ENCODE assay signal across 10 cellular contexts in genomic region chr11:13318498-13319295, GRCh38.
DNase-seq lines count a peak whose midpoint lies in the region; ATAC-seq and TF ChIP-seq lines count a peak whose summit lies in the region.
"Had no signal": no experiment of that assay in that cellular context is flagged by ENCODE, and none has a peak within 500 bp of the region (broad histone marks: within the 10 kb centered on the region; RNA-seq: fewer than 3 reads in every experiment).

No MANE protein-coding gene starts in this region.

- no peaks in the 10 kb centered on the region for H3K27me3 ChIP-seq in GM06990 (replicated peaks; ENCODE audit: control insufficient read depth, insufficient read depth, low read length)
- H3K27me3 ChIP-seq: adrenal gland had no signal

- ATAC-seq in GM19372 (IDR thresholded peaks at IDR 0.05; ENCODE audit: low read depth, unreplicated experiment) (peak; percentile 81), HG03135 (IDR thresholded peaks at IDR 0.05; ENCODE audit: unreplicated experiment) (peak; percentile 88)

- no peaks in the 10 kb centered on the region for H3K36me3 ChIP-seq in GM06990 (ENCODE audit: control insufficient read depth, insufficient read depth, low read length)
- H3K36me3 ChIP-seq: adrenal gland had no signal

- H3K4me3 ChIP-seq in GM06990 (replicated peaks; ENCODE audit: low read depth, low read length) (peak overlapping the region; percentile 24; the same call in 1 of the 2 replicates), choroid plexus epithelial cell (ENCODE audit: low read depth, low read length) (no peak overlapping the region)

- no peak for TF ChIP-seq CTCF in GM06990 (IDR thresholded peaks at IDR 0.05; ENCODE audit: insufficient read depth, low read length, poor library complexity, severe bottlenecking)
- no peak for TF ChIP-seq CTCF in choroid plexus epithelial cell (conservative IDR thresholded peaks at IDR 0.05; ENCODE audit: low read depth, low read length)

- no peak for DNase-seq in GM06990 (ENCODE audit: extremely low read depth, insufficient read length)
- DNase-seq in choroid plexus epithelial cell (ENCODE audit: low read depth): peak; percentile 39
- no peak for DNase-seq in NK-92 treated with Interleukin-12 subunit alpha and Interleukin-12 subunit beta, amount 100 ng/mL, for 24 hours (lab: John Stamatoyannopoulos, UW)
- no peak for DNase-seq in COLO829 (ENCODE audit: low spot score)
- DNase-seq in HPDE6-E6E7 (ENCODE audit: extremely low spot score): no peak
- no peak for DNase-seq in NCI-H2227 (lab: John Stamatoyannopoulos, UW; ENCODE audit: unreplicated experiment)
- DNase-seq: adrenal gland, NCI-H2171 had no signal
